In genomic region chr10:110733256-110733952, GRCh38 we compare ENCODE assay signal across 9 cellular contexts.
DNase-seq lines count a peak whose midpoint lies in the region; ATAC-seq and TF ChIP-seq lines count a peak whose summit lies in the region.
"Had no signal": no experiment of that assay in that cellular context is flagged by ENCODE, and none has a peak within 500 bp of the region (broad histone marks: within the 10 kb centered on the region; RNA-seq: fewer than 3 reads in every experiment).

No MANE protein-coding gene starts in this region.

- no peaks in the 10 kb centered on the region for H3K9me3 ChIP-seq in ascending aorta
- no peaks in the 10 kb centered on the region for H3K9me3 ChIP-seq in upper lobe of right lung

- H3K36me3 ChIP-seq in ascending aorta = no peaks in the 10 kb centered on the region
- H3K36me3 ChIP-seq in upper lobe of right lung = no peaks in the 10 kb centered on the region

- no peaks in the 10 kb centered on the region for H3K9me3 Mint-ChIP-seq in activated naive CD8-positive, alpha-beta T cell (ENCODE audit: low read depth)
- H3K9me3 Mint-ChIP-seq in activated naive CD8-positive, alpha-beta T cell treated with anti-CD3 and anti-CD28 coated beads for 36 hours = no peaks in the 10 kb centered on the region

- H3K4me1 Mint-ChIP-seq in activated naive CD8-positive, alpha-beta T cell (ENCODE audit: low read depth) = peaks cover 6% of the 10 kb centered on the region
- no peaks in the 10 kb centered on the region for H3K4me1 Mint-ChIP-seq in activated naive CD8-positive, alpha-beta T cell treated with anti-CD3 and anti-CD28 coated beads for 36 hours

- H3K4me3 Mint-ChIP-seq in activated naive CD8-positive, alpha-beta T cell = peak overlapping the region; percentile 11
- H3K4me3 Mint-ChIP-seq in activated naive CD8-positive, alpha-beta T cell treated with anti-CD3 and anti-CD28 coated beads for 36 hours = no peak overlapping the region

- H3K4me1 ChIP-seq in ascending aorta (peaks cover 0 to 9% of the 10 kb centered on the region in 2 donors), upper lobe of right lung (no peaks in the 10 kb centered on the region)

- H3K36me3 Mint-ChIP-seq in activated naive CD8-positive, alpha-beta T cell = peaks cover 2% of the 10 kb centered on the region
- H3K36me3 Mint-ChIP-seq in activated naive CD8-positive, alpha-beta T cell treated with anti-CD3 and anti-CD28 coated beads for 36 hours = no peaks in the 10 kb centered on the region

- intact Hi-C loops in ascending aorta (cut with DNase I) = loop anchor here (5.0 kb wide), 2 partner anchors 46 to 121 kb away; no protein-coding TSS in a partner anchor
- intact Hi-C loops in upper lobe of right lung (cut with DNase I) = no loop called here

- H3K27ac Mint-ChIP-seq in activated naive CD8-positive, alpha-beta T cell = no peak overlapping the region
- no peak overlapping the region for H3K27ac Mint-ChIP-seq in activated naive CD8-positive, alpha-beta T cell treated with anti-CD3 and anti-CD28 coated beads for 36 hours

- H3K27me3 ChIP-seq in ascending aorta (no peaks in the 10 kb centered on the region), upper lobe of right lung (peaks cover 10% of the 10 kb centered on the region)

- peaks cover 6% of the 10 kb centered on the region for H3K27me3 Mint-ChIP-seq in activated naive CD8-positive, alpha-beta T cell
- H3K27me3 Mint-ChIP-seq in activated naive CD8-positive, alpha-beta T cell treated with anti-CD3 and anti-CD28 coated beads for 36 hours = peaks cover 20% of the 10 kb centered on the region

- H3K27ac ChIP-seq in ascending aorta = peak overlapping the region; percentile 40 to 55
- H3K27ac ChIP-seq in upper lobe of right lung = no peak overlapping the region

- ATAC-seq in upper lobe of right lung = no peak
- no peak for ATAC-seq in GM18861 (IDR thresholded peaks at IDR 0.05; ENCODE audit: unreplicated experiment)

- peak overlapping the region; percentile 51 to 56 for H3K4me3 ChIP-seq in ascending aorta
- peak overlapping the region; percentile 12 for H3K4me3 ChIP-seq in upper lobe of right lung

- TF ChIP-seq CTCF in ascending aorta (IDR thresholded peaks at IDR 0.05) (no peak), upper lobe of right lung (IDR thresholded peaks at IDR 0.05) (no peak)

- no peak for DNase-seq in activated naive CD8-positive, alpha-beta T cell treated with anti-CD3 and anti-CD28 coated beads for 36 hours
- DNase-seq in ascending aorta (ENCODE audit: low spot score in 2 of 2) = peak in 1 of 2 donors; percentile 62
- peak; percentile 54 for DNase-seq in kidney glomerular epithelial cell (lab: John Stamatoyannopoulos, UW)
- DNase-seq in upper lobe of right lung = no peak
- no peak for DNase-seq in CD1c-positive myeloid dendritic cell (ENCODE audit: extremely low spot score)
- DNase-seq in NCI-H1930 (lab: John Stamatoyannopoulos, UW) = no peak
- DNase-seq: central memory CD4-positive, alpha-beta T cell had no signal
